1 cellular context compared by ENCODE assay signal in the genomic region with DNA sequence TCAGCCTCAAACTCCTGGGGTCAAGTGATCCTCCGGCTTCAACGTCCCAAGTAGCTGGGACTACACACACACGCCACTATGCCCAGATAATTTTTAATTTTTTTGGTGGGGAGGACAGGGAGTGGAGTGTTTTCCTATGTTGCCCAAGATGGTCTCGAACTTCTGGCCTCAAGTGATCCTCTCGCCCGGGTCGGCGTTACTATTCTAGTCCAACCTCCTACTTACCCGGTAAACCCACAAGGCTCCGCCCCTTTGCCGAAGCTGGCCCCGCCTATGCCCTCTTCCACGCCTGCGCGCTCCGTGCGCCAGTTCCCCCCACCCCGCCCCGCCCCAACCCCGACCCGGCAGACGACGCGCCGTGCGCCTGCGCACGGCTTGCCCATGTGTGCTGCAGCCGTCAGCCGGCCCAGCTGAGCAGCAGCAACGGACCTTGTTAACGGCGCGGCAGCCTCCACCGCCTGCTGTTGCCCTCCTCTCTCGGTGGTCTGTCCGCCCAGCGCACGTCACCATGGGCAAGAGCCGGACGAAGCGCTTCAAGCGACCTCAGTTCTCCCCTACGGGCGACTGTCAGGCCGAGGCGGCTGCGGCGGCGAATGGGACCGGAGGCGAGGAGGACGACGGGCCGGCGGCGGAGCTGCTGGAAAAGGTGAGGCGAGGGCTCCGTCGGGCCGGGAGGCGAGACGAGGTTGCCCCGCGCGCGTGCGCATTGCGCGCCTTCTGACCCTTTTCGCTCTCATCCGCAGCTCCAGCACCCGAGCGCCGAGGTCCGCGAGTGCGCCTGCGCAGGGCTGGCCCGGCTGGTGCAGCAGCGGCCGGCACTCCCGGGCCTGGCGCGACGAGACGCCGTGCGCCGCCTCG.
TF ChIP-seq lines count a peak whose summit lies in the region.

A gene with protein sequence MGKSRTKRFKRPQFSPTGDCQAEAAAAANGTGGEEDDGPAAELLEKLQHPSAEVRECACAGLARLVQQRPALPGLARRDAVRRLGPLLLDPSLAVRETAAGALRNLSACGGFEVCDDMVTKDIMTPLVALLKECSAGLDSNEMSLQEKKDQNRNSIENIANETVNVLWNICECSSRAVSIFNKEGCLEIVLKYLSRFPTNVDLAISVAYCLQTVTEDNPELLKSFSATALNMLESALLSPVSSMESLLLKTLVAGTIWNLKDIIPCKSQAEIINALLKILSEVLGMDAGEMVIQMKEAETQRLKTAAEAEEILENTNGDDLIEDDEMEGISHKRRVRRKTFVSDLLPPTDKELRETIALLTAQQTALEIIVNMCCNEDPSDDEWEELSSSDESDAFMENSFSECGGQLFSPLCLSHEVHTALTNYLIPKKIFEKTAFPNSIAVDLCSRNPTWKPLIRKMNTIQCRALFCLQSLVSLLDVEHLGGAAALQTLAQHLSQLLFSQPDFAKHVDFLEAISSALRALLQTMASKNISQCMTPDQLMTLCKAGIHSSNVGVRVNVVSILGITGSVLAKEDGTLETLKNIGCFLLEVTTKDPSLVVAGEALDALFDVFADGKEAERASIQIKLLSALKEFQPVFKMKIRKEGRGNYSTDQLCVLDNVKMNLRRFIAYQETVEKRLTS (plus strand): TSS at position 347 of the 858 bp plus-strand sequence. CDS start 162 bp downstream, at position 509.

TF ChIP-seq in K562, 482 proteins besides CTCF, POLR2A, EP300 and RAD21 (continued from another document and continues in another):
- TF ChIP-seq, protein P1, sequence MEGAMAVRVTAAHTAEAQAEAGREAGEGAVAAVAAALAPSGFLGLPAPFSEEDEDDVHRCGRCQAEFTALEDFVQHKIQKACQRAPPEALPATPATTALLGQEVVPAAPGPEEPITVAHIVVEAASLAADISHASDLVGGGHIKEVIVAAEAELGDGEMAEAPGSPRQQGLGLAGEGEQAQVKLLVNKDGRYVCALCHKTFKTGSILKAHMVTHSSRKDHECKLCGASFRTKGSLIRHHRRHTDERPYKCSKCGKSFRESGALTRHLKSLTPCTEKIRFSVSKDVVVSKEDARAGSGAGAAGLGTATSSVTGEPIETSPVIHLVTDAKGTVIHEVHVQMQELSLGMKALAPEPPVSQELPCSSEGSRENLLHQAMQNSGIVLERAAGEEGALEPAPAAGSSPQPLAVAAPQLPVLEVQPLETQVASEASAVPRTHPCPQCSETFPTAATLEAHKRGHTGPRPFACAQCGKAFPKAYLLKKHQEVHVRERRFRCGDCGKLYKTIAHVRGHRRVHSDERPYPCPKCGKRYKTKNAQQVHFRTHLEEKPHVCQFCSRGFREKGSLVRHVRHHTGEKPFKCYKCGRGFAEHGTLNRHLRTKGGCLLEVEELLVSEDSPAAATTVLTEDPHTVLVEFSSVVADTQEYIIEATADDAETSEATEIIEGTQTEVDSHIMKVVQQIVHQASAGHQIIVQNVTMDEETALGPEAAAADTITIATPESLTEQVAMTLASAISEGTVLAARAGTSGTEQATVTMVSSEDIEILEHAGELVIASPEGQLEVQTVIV (CRISPR knock-in tag; IDR thresholded peaks at IDR 0.05; ENCODE audit: borderline replicate concordance): no peak
- no peak for TF ChIP-seq STAT5B (CRISPR knock-in tag; IDR thresholded peaks at IDR 0.05)
- no peak for TF ChIP-seq KLF10 (CRISPR knock-in tag; IDR thresholded peaks at IDR 0.05)
- TF ChIP-seq ETS2 (tag; IDR thresholded peaks at IDR 0.05; ENCODE audit: borderline replicate concordance, poor library complexity, severe bottlenecking): no peak
- no peak for TF ChIP-seq OTX1 (CRISPR knock-in tag; IDR thresholded peaks at IDR 0.05)
- no peak for TF ChIP-seq NR2F6 (CRISPR knock-in tag; IDR thresholded peaks at IDR 0.05)
- TF ChIP-seq, protein P2, sequence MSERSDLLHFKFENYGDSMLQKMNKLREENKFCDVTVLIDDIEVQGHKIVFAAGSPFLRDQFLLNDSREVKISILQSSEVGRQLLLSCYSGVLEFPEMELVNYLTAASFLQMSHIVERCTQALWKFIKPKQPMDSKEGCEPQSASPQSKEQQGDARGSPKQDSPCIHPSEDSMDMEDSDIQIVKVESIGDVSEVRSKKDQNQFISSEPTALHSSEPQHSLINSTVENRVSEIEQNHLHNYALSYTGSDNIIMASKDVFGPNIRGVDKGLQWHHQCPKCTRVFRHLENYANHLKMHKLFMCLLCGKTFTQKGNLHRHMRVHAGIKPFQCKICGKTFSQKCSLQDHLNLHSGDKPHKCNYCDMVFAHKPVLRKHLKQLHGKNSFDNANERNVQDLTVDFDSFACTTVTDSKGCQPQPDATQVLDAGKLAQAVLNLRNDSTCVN (CRISPR knock-in tag; IDR thresholded peaks at IDR 0.05): no peak
- TF ChIP-seq ZNF584 (CRISPR knock-in tag; IDR thresholded peaks at IDR 0.05; ENCODE audit: low read depth): no peak
- TF ChIP-seq, protein P3, sequence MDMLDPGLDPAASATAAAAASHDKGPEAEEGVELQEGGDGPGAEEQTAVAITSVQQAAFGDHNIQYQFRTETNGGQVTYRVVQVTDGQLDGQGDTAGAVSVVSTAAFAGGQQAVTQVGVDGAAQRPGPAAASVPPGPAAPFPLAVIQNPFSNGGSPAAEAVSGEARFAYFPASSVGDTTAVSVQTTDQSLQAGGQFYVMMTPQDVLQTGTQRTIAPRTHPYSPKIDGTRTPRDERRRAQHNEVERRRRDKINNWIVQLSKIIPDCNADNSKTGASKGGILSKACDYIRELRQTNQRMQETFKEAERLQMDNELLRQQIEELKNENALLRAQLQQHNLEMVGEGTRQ (CRISPR knock-in tag; IDR thresholded peaks at IDR 0.05): no peak
- peak; percentile 87 for TF ChIP-seq CHD4 (IDR thresholded peaks at IDR 0.05; ENCODE audit: insufficient read depth, insufficient replicate concordance, low read depth, low read length, poor library complexity, severe bottlenecking)
- TF ChIP-seq IRF2 (CRISPR knock-in tag; IDR thresholded peaks at IDR 0.05): no peak
- TF ChIP-seq ZNF124 (CRISPR knock-in tag; IDR thresholded peaks at IDR 0.05): no peak
- TF ChIP-seq SRSF3 (IDR thresholded peaks at IDR 0.05; ENCODE audit: insufficient read depth, low read length): no peak
- no peak for TF ChIP-seq POLR2AphosphoS2 (IDR thresholded peaks at IDR 0.05; ENCODE audit: low read length)
- no peak for TF ChIP-seq HNRNPUL1 (IDR thresholded peaks at IDR 0.05; ENCODE audit: low read length)
- TF ChIP-seq ZNF175 (CRISPR knock-in tag; IDR thresholded peaks at IDR 0.05; ENCODE audit: low read depth): no peak
- TF ChIP-seq, protein P4, sequence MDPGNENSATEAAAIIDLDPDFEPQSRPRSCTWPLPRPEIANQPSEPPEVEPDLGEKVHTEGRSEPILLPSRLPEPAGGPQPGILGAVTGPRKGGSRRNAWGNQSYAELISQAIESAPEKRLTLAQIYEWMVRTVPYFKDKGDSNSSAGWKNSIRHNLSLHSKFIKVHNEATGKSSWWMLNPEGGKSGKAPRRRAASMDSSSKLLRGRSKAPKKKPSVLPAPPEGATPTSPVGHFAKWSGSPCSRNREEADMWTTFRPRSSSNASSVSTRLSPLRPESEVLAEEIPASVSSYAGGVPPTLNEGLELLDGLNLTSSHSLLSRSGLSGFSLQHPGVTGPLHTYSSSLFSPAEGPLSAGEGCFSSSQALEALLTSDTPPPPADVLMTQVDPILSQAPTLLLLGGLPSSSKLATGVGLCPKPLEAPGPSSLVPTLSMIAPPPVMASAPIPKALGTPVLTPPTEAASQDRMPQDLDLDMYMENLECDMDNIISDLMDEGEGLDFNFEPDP (CRISPR knock-in tag; IDR thresholded peaks at IDR 0.05): no peak
- TF ChIP-seq ZNF224 (CRISPR knock-in tag; IDR thresholded peaks at IDR 0.05): no peak
- no peak for TF ChIP-seq HOXB6 (CRISPR knock-in tag; IDR thresholded peaks at IDR 0.05; ENCODE audit: borderline replicate concordance)
- TF ChIP-seq CBX5 (IDR thresholded peaks at IDR 0.05; ENCODE audit: borderline replicate concordance, low read depth): no peak
- TF ChIP-seq, protein P5, sequence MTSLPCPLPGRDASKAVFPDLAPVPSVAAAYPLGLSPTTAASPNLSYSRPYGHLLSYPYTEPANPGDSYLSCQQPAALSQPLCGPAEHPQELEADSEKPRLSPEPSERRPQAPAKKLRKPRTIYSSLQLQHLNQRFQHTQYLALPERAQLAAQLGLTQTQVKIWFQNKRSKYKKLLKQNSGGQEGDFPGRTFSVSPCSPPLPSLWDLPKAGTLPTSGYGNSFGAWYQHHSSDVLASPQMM (CRISPR knock-in tag; IDR thresholded peaks at IDR 0.05): no peak
- TF ChIP-seq NR2C2 (CRISPR knock-in tag; IDR thresholded peaks at IDR 0.05): no peak
- no peak for TF ChIP-seq NR2C2 (tag; IDR thresholded peaks at IDR 0.05)
- TF ChIP-seq, protein P6, sequence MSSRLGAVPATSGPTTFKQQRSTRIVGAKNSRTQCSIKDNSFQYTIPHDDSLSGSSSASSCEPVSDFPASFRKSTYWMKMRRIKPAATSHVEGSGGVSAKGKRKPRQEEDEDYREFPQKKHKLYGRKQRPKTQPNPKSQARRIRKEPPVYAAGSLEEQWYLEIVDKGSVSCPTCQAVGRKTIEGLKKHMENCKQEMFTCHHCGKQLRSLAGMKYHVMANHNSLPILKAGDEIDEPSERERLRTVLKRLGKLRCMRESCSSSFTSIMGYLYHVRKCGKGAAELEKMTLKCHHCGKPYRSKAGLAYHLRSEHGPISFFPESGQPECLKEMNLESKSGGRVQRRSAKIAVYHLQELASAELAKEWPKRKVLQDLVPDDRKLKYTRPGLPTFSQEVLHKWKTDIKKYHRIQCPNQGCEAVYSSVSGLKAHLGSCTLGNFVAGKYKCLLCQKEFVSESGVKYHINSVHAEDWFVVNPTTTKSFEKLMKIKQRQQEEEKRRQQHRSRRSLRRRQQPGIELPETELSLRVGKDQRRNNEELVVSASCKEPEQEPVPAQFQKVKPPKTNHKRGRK (tag; IDR thresholded peaks at IDR 0.05): no peak
- no peak for TF ChIP-seq TAF1 (IDR thresholded peaks at IDR 0.05; ENCODE audit: control insufficient read depth, extremely low read depth, insufficient read depth, low read length, severe bottlenecking)
- TF ChIP-seq ZKSCAN1 (IDR thresholded peaks at IDR 0.05; ENCODE audit: low read depth, low read length): no peak
- TF ChIP-seq CREM (IDR thresholded peaks at IDR 0.05; ENCODE audit: low read depth): no peak
- TF ChIP-seq, protein P7, sequence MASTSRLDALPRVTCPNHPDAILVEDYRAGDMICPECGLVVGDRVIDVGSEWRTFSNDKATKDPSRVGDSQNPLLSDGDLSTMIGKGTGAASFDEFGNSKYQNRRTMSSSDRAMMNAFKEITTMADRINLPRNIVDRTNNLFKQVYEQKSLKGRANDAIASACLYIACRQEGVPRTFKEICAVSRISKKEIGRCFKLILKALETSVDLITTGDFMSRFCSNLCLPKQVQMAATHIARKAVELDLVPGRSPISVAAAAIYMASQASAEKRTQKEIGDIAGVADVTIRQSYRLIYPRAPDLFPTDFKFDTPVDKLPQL (IDR thresholded peaks at IDR 0.05; ENCODE audit: extremely low read depth, insufficient read length): no peak
- TF ChIP-seq EHMT2 (IDR thresholded peaks at IDR 0.05): no peak
- no peak for TF ChIP-seq NONO (IDR thresholded peaks at IDR 0.05; ENCODE audit: low read depth in 2 of 2, low read length in 1 of 2)
- TF ChIP-seq SRSF7 (optimal IDR thresholded peaks at IDR 0.05; ENCODE audit: low read depth, low read length): no peak
- TF ChIP-seq NFRKB (IDR thresholded peaks at IDR 0.05; ENCODE audit: low read depth): no peak
- TF ChIP-seq, protein P8, sequence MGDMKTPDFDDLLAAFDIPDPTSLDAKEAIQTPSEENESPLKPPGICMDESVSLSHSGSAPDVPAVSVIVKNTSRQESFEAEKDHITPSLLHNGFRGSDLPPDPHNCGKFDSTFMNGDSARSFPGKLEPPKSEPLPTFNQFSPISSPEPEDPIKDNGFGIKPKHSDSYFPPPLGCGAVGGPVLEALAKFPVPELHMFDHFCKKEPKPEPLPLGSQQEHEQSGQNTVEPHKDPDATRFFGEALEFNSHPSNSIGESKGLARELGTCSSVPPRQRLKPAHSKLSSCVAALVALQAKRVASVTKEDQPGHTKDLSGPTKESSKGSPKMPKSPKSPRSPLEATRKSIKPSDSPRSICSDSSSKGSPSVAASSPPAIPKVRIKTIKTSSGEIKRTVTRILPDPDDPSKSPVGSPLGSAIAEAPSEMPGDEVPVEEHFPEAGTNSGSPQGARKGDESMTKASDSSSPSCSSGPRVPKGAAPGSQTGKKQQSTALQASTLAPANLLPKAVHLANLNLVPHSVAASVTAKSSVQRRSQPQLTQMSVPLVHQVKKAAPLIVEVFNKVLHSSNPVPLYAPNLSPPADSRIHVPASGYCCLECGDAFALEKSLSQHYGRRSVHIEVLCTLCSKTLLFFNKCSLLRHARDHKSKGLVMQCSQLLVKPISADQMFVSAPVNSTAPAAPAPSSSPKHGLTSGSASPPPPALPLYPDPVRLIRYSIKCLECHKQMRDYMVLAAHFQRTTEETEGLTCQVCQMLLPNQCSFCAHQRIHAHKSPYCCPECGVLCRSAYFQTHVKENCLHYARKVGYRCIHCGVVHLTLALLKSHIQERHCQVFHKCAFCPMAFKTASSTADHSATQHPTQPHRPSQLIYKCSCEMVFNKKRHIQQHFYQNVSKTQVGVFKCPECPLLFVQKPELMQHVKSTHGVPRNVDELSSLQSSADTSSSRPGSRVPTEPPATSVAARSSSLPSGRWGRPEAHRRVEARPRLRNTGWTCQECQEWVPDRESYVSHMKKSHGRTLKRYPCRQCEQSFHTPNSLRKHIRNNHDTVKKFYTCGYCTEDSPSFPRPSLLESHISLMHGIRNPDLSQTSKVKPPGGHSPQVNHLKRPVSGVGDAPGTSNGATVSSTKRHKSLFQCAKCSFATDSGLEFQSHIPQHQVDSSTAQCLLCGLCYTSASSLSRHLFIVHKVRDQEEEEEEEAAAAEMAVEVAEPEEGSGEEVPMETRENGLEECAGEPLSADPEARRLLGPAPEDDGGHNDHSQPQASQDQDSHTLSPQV (IDR thresholded peaks at IDR 0.05): no peak
- no peak for TF ChIP-seq WHSC1 (IDR thresholded peaks at IDR 0.05; ENCODE audit: low read length)
- TF ChIP-seq, protein P9, sequence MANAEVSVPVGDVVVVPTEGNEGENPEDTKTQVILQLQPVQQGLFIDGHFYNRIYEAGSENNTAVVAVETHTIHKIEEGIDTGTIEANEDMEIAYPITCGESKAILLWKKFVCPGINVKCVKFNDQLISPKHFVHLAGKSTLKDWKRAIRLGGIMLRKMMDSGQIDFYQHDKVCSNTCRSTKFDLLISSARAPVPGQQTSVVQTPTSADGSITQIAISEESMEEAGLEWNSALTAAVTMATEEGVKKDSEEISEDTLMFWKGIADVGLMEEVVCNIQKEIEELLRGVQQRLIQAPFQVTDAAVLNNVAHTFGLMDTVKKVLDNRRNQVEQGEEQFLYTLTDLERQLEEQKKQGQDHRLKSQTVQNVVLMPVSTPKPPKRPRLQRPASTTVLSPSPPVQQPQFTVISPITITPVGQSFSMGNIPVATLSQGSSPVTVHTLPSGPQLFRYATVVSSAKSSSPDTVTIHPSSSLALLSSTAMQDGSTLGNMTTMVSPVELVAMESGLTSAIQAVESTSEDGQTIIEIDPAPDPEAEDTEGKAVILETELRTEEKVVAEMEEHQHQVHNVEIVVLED (CRISPR knock-in tag; IDR thresholded peaks at IDR 0.05): 0 out of 2 replicates have a peak, but pooled peaks have one; percentile 8
- TF ChIP-seq GATAD2B (IDR thresholded peaks at IDR 0.05; ENCODE audit: borderline replicate concordance): no peak
- TF ChIP-seq STAT5A (IDR thresholded peaks at IDR 0.05; ENCODE audit: borderline replicate concordance, low read length): no peak
- TF ChIP-seq HMGN3 (IDR thresholded peaks at IDR 0.05; ENCODE audit: borderline replicate concordance, extremely low read depth, insufficient read length, low read depth, low read length): no peak
- no peak for TF ChIP-seq YY1 (IDR thresholded peaks at IDR 0.05; ENCODE audit: borderline replicate concordance in 1 of 3, control insufficient read depth in 1 of 3, extremely low read depth in 1 of 3, insufficient read depth in 3 of 3, insufficient read length in 1 of 3, insufficient replicate concordance in 2 of 3, low read depth in 1 of 3, low read length in 2 of 3)
- no peak for TF ChIP-seq ZFP1 (CRISPR knock-in tag; IDR thresholded peaks at IDR 0.05)
- TF ChIP-seq ZSCAN32 (CRISPR knock-in tag; IDR thresholded peaks at IDR 0.05): no peak
- TF ChIP-seq ZNF217 (CRISPR knock-in tag; IDR thresholded peaks at IDR 0.05): no peak
- no peak for TF ChIP-seq ZNF197 (CRISPR knock-in tag; IDR thresholded peaks at IDR 0.05; ENCODE audit: low read depth)
- no peak for TF ChIP-seq TBP (optimal IDR thresholded peaks at IDR 0.05; ENCODE audit: low read depth, low read length)
